In the genomic region with DNA sequence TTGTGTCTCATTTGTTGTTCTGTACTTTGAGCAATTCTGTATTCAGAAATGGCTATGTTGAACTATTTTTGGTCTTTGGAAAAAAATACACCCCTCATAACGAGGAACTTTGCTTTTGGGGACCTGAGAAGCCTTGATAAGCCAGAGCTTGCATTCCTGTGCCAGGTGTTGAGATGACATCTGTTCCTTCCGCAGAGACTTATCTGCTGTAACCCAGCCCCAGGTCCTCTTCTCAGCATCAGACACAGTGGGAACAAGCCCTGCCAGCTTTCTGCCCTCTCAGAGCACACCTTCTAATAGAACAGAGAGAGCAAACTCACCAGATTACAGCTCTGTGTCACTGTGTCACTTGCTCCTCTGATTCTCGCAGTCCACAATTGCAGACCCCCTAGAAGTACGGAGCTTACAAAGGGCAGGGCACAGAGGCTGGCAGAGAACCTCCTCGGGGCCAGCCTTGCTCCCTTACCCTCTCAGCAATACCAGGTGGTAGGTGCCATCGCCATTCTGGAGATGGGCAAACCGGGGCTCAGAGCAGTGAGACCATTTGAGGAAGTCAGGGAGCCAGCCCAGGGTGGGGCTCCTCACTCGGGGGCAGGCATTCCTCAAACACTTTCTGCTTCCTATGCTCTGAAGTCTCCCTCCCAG, we compare ENCODE assay signal across 31 cellular contexts.
"Had no signal": no experiment of that assay in that cellular context is flagged by ENCODE, and none has a peak within 500 bp of the region (broad histone marks: within the 10 kb centered on the region; RNA-seq: fewer than 3 reads in every experiment).

No MANE protein-coding gene starts in this region.

- H3K36me3 ChIP-seq: adrenal gland, esophagus muscularis mucosa, gastrocnemius medialis, heart left ventricle had no signal

- ATAC-seq: activated CD4-positive, alpha-beta T cell treated with anti-CD3 and anti-CD28 coated beads for 36 hours; activated CD8-positive, alpha-beta memory T cell treated with anti-CD3 and anti-CD28 coated beads, Interleukin-2, amount 10 ng/mL, durations not matched to agents 7 days and 5 days; activated CD8-positive, alpha-beta T cell treated with anti-CD3 and anti-CD28 coated beads, Interleukin-2, amount 10 ng/mL, durations not matched to agents 7 days and 5 days; activated naive CD8-positive, alpha-beta T cell treated with anti-CD3 and anti-CD28 coated beads, Interleukin-2, amount 50 U/mL, for 24 hours; body of pancreas; effector memory CD8-positive, alpha-beta T cell; foreskin keratinocyte; gastrocnemius medialis; heart left ventricle had no signal

- H3K9me3 ChIP-seq: adrenal gland, body of pancreas, gastrocnemius medialis, heart left ventricle had no signal

- FAIRE-seq: colon, TTC549 had no signal

- DNase-seq: activated CD4-positive, alpha-beta memory T cell treated with anti-CD3 and anti-CD28 coated beads for 36 hours; activated CD4-positive, alpha-beta T cell treated with anti-CD3 and anti-CD28 coated beads for 36 hours; activated CD4-positive, alpha-beta T cell treated with anti-CD3 and anti-CD28 coated beads, Interleukin-2, amount 10 ng/mL, durations not matched to agents 24 days and 14 days; activated CD4-positive, CD25-positive, alpha-beta regulatory T cell; activated CD4-positive, CD25-positive, alpha-beta regulatory T cell treated with anti-CD3 and anti-CD28 coated beads, Interleukin-2, amount 50 U/mL, for 72 hours; activated CD8-positive, alpha-beta memory T cell treated with anti-CD3 and anti-CD28 coated beads, Interleukin-2, amount 10 ng/mL, durations not matched to agents 7 days and 5 days; activated CD8-positive, alpha-beta memory T cell treated with anti-CD3 and anti-CD28 coated beads, Interleukin-2, amount 50 U/mL, for 4 hours; activated CD8-positive, alpha-beta T cell treated with anti-CD3 and anti-CD28 coated beads, Interleukin-2, amount 10 ng/mL, durations not matched to agents 7 days and 5 days; activated effector memory CD4-positive, alpha-beta T cell treated with anti-CD3 and anti-CD28 coated beads, Interleukin-2, amount 50 U/mL, for 16 hours; activated naive CD4-positive, alpha-beta T cell treated with anti-CD3 and anti-CD28 coated beads for 36 hours; activated naive CD8-positive, alpha-beta T cell treated with anti-CD3 and anti-CD28 coated beads for 36 hours; activated naive CD8-positive, alpha-beta T cell treated with anti-CD3 and anti-CD28 coated beads, Interleukin-2, amount 50 U/mL, for 24 hours; activated T-cell treated with anti-CD3 and anti-CD28 coated beads, Interleukin-2, amount 50 U/mL, for 1 hour; activated T-cell treated with anti-CD3 and anti-CD28 coated beads, Interleukin-2, amount 50 U/mL, for 48 hours; adrenal gland; amygdala; aorta; body of pancreas; cortex of kidney; dermis blood vessel endothelial cell; effector CD4-positive, alpha-beta T cell; effector memory CD8-positive, alpha-beta T cell; erythroblast; foreskin keratinocyte; gastrocnemius medialis; glutamatergic neuron; heart left ventricle; T1000 had no signal

- H3K4me1 ChIP-seq: adrenal gland, body of pancreas, esophagus muscularis mucosa, foreskin keratinocyte, gastrocnemius medialis, heart left ventricle had no signal

- H3K27ac ChIP-seq: adrenal gland, body of pancreas, esophagus muscularis mucosa, foreskin keratinocyte, gastrocnemius medialis, heart left ventricle had no signal

- H3K4me3 ChIP-seq: adrenal gland, body of pancreas, esophagus muscularis mucosa, gastrocnemius medialis, heart left ventricle had no signal

- H3K27me3 ChIP-seq: adrenal gland, body of pancreas, esophagus muscularis mucosa, gastrocnemius medialis had no signal
